Comparison of ENCODE assay signal across 8 cellular contexts in genomic region chr2:30147715-30148611, GRCh38. TPM values are rescaled to one million over a fixed set of nuclear protein-coding genes. Genes with fewer than 3 reads are reported as not detected.
DNase-seq lines count a peak whose midpoint lies in the region; ATAC-seq and TF ChIP-seq lines count a peak whose summit lies in the region.

No MANE protein-coding gene starts in this region.

- no peaks in the 10 kb centered on the region for H3K27me3 ChIP-seq in endodermal cell (ENCODE audit: control insufficient read depth, insufficient read depth, low read length, poor library complexity, severe bottlenecking)

- peaks cover 16% of the 10 kb centered on the region for H3K4me1 ChIP-seq in endodermal cell (ENCODE audit: control insufficient read depth, insufficient read depth, low read length)

- H3K9me3 Mint-ChIP-seq in endodermal cell (no peaks in the 10 kb centered on the region), mesothelial cell of epicardium (no peaks in the 10 kb centered on the region)

- peak overlapping the region; percentile 81 for H3K9ac ChIP-seq in endodermal cell (ENCODE audit: extremely low read depth, low read length, poor library complexity, severe bottlenecking)

- H3K27me3 Mint-ChIP-seq in endodermal cell (ENCODE audit: insufficient read depth) (peaks cover 5% of the 10 kb centered on the region), mesothelial cell of epicardium (ENCODE audit: low read depth) (no peaks in the 10 kb centered on the region)

- ATAC-seq in HG03108 (IDR thresholded peaks at IDR 0.05; ENCODE audit: unreplicated experiment), result peak; percentile 18

- H3K27ac ChIP-seq in endodermal cell (ENCODE audit: low read depth, low read length), result peak overlapping the region; percentile 78

- peak; percentile 65 for TF ChIP-seq CTCF in endodermal cell (conservative IDR thresholded peaks at IDR 0.05)
- no peak for TF ChIP-seq CTCF in mesothelial cell of epicardium (IDR thresholded peaks at IDR 0.05; ENCODE audit: unreplicated experiment)

- H3K36me3 ChIP-seq in endodermal cell (ENCODE audit: control insufficient read depth, insufficient read depth, low read length), result peaks cover 13% of the 10 kb centered on the region

- WGBS in endodermal cell (ENCODE audit: insufficient coverage in 1 of 2, insufficient read length in 1 of 2), 2 experiments, result 4 to 16% methylated on average over 9 to 50 of the region's 50 CpGs

- peaks cover 8% of the 10 kb centered on the region for H3K36me3 Mint-ChIP-seq in endodermal cell (ENCODE audit: low read depth)
- peaks cover 8% of the 10 kb centered on the region for H3K36me3 Mint-ChIP-seq in mesothelial cell of epicardium

- H3K27ac Mint-ChIP-seq in endodermal cell, result peak overlapping the region; percentile 75
- peak overlapping the region; percentile 93 for H3K27ac Mint-ChIP-seq in mesothelial cell of epicardium

- H3K4me3 Mint-ChIP-seq in endodermal cell (peak overlapping the region; percentile 64), mesothelial cell of epicardium (peak overlapping the region; percentile 82)

- no peaks in the 10 kb centered on the region for H3K9me3 ChIP-seq in endodermal cell (ENCODE audit: control insufficient read depth, low read length)

- H3K4me1 Mint-ChIP-seq in endodermal cell, result peaks cover 54% of the 10 kb centered on the region
- H3K4me1 Mint-ChIP-seq in mesothelial cell of epicardium, result peaks cover 45% of the 10 kb centered on the region

- peak overlapping the region; percentile 95 for H3K4me3 ChIP-seq in endodermal cell (ENCODE audit: low read length)

- DNase-seq in NCI-H524 (lab: John Stamatoyannopoulos, UW) (peak; percentile 21 to 68), NCI-H524 treated with DMSO at 0.1 percent for 48 hours (lab: John Stamatoyannopoulos, UW) (no peak), NCI-H82 (lab: John Stamatoyannopoulos, UW) (peak; percentile 83), endodermal cell (peak; percentile 92), mesothelial cell of epicardium (ENCODE audit: low spot score in 2 of 2, unreplicated experiment in 2 of 2) (peak; percentile 89 to 91)
- peak; percentile 32 for DNase-seq in activated CD8-positive, alpha-beta memory T cell treated with anti-CD3 and anti-CD28 coated beads, Interleukin-2, amount 50 U/mL, for 24 hours (ENCODE audit: extremely low read depth)
- DNase-seq in stimulated activated CD8-positive, alpha-beta memory T cell treated with anti-CD3 and anti-CD28 coated beads, Interleukin-15, amount 100 ng/mL, for 48 hours (ENCODE audit: low read depth in 2 of 2), result peak; percentile 60 to 72

RNA-seq across cellular contexts. Expression of gene YPEL5, which starts 1.2 kb away (rescaled TPM):
- total RNA-seq in endodermal cell (10 to 100 TPM; 80.1 to 97.2 TPM), mesothelial cell of epicardium (73.4 to 81.1 TPM (median 79.4 TPM) in 3 replicates)
- polyA plus RNA-seq in endodermal cell (2013, experiment 1 of 2), result 61.2 TPM
- 61.6 TPM for polyA plus RNA-seq in endodermal cell (2013, experiment 2 of 2)
